In genomic region chr1:70221241-70222077, GRCh38 we compare ENCODE assay signal across 8 cellular contexts. TPM values are rescaled to one million over a fixed set of nuclear protein-coding genes. Genes with fewer than 3 reads are reported as not detected.
DNase-seq lines count a peak whose midpoint lies in the region; ATAC-seq and TF ChIP-seq lines count a peak whose summit lies in the region.

A gene with protein sequence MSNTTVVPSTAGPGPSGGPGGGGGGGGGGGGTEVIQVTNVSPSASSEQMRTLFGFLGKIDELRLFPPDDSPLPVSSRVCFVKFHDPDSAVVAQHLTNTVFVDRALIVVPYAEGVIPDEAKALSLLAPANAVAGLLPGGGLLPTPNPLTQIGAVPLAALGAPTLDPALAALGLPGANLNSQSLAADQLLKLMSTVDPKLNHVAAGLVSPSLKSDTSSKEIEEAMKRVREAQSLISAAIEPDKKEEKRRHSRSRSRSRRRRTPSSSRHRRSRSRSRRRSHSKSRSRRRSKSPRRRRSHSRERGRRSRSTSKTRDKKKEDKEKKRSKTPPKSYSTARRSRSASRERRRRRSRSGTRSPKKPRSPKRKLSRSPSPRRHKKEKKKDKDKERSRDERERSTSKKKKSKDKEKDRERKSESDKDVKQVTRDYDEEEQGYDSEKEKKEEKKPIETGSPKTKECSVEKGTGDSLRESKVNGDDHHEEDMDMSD (plus strand): TSS chr1:70221380. CDS start chr1:70221637, 257 bp downstream.

- H3K79me2 ChIP-seq in PC-9 (ENCODE audit: low read depth), result peaks cover 83% of the 10 kb centered on the region

- peak within 1 kb of the TSS; percentile 99 for H3K27ac Mint-ChIP-seq in activated T-cell treated with anti-CD3 and anti-CD28 coated beads, Interleukin-2, amount 50 U/mL, for 24 hours

- H3K27me3 Mint-ChIP-seq in activated T-cell treated with anti-CD3 and anti-CD28 coated beads, Interleukin-2, amount 50 U/mL, for 24 hours, result no peaks in the 10 kb centered on the region

- H3K27ac ChIP-seq in PC-9, result peak within 1 kb of the TSS; percentile 93
- H3K27ac ChIP-seq in esophagus (ENCODE audit: low read depth in 2 of 2, low read length in 1 of 2), result peak within 1 kb of the TSS; percentile 99
- peak within 1 kb of the TSS; percentile 86 for H3K27ac ChIP-seq in muscle layer of colon (ENCODE audit: low read depth, low read length)

- H3K9me3 Mint-ChIP-seq in activated T-cell treated with anti-CD3 and anti-CD28 coated beads, Interleukin-2, amount 50 U/mL, for 24 hours, result no peaks in the 10 kb centered on the region

- POLR2A ChIA-PET in PC-9 (lab: Charles Lee; ENCODE audit: unreplicated experiment), result interaction anchor here (0.5 to 1.0 kb wide), 5 partner anchors 15 to 1523 kb away, joined by 6 to 9 read pairs (median 6); partner anchors contain the start of gene ZRANB2

- peaks cover 72% of the 10 kb centered on the region for H3K36me3 Mint-ChIP-seq in activated T-cell treated with anti-CD3 and anti-CD28 coated beads, Interleukin-2, amount 50 U/mL, for 24 hours (ENCODE audit: low read depth)

- no peaks in the 10 kb centered on the region for H3K9me3 ChIP-seq in PC-9 (ENCODE audit: insufficient read depth, low read depth)
- H3K9me3 ChIP-seq in esophagus (ENCODE audit: control insufficient read depth in 2 of 2, insufficient read depth in 1 of 2, low read depth in 1 of 2, low read length in 1 of 2), result no peaks in the 10 kb centered on the region
- no peaks in the 10 kb centered on the region for H3K9me3 ChIP-seq in muscle layer of colon (ENCODE audit: low read length)

- H3K4me3 ChIP-seq in PC-9 (peak within 1 kb of the TSS; percentile 66), esophagus (ENCODE audit: low read depth in 1 of 2, low read length in 2 of 2) (peak within 1 kb of the TSS; percentile 88 to 89), muscle layer of colon (ENCODE audit: low read depth in 1 of 2, low read length in 2 of 2) (peak within 1 kb of the TSS; percentile 63 to 73)

- WGBS in esophagus, 2 donors, result 0 to 1% methylated on average over 56 to 70 of the region's 70 CpGs

- peak within 1 kb of the TSS; percentile 81 for H3K9ac ChIP-seq in muscle layer of colon (ENCODE audit: low read length)

- H3K9me2 ChIP-seq in PC-9 (ENCODE audit: insufficient read depth), result no peaks in the 10 kb centered on the region

- peak within 1 kb of the TSS; percentile 89 for H3K4me2 ChIP-seq in PC-9

- H3K4me1 ChIP-seq in PC-9 (replicated peaks; ENCODE audit: insufficient read depth) (peaks cover 17% of the 10 kb centered on the region), esophagus (ENCODE audit: control insufficient read depth in 2 of 2, insufficient read depth in 2 of 2, low read length in 1 of 2) (no peaks in the 10 kb centered on the region), muscle layer of colon (ENCODE audit: insufficient read depth, low read length) (peaks cover 30% of the 10 kb centered on the region)

- H3K27me3 ChIP-seq in PC-9 (ENCODE audit: insufficient read depth, low read depth) (no peaks in the 10 kb centered on the region), esophagus (ENCODE audit: control insufficient read depth in 1 of 2, insufficient read depth in 2 of 2, low read length in 2 of 2) (no peaks in the 10 kb centered on the region), muscle layer of colon (ENCODE audit: control insufficient read depth in 1 of 2, insufficient read depth in 2 of 2, low read length in 2 of 2) (no peaks in the 10 kb centered on the region)

- peak within 1 kb of the TSS; percentile 96 for H3K4me3 Mint-ChIP-seq in activated T-cell treated with anti-CD3 and anti-CD28 coated beads, Interleukin-2, amount 50 U/mL, for 24 hours

- CTCF ChIA-PET in PC-9 (lab: Charles Lee), result interaction anchor here (0.7 kb wide), 1 partner anchor 174 kb away, joined by 3 read pairs; no protein-coding TSS in a partner anchor

- H3K4me1 Mint-ChIP-seq in activated T-cell treated with anti-CD3 and anti-CD28 coated beads, Interleukin-2, amount 50 U/mL, for 24 hours (ENCODE audit: low read depth), result peaks cover 47% of the 10 kb centered on the region

- BruUV-seq in PC-9 (replicated peaks; lab: Mats Ljungman, UMichigan), result TSS peak; percentile 47

- peaks cover 32% of the 10 kb centered on the region for H3F3A ChIP-seq in PC-9 (ENCODE audit: insufficient read depth, low read depth)

- intact Hi-C loops in PC-9 (cut with micrococcal nuclease; ENCODE audit: unreplicated experiment), result loop anchor here (1.0 to 2.0 kb wide), 2 partner anchors 16 to 189 kb away; partner anchors contain the start of genes CTH and LRRC40

- no peak for TF ChIP-seq RAD21 in Ishikawa (IDR thresholded peaks at IDR 0.05; ENCODE audit: low read depth)

- H2AFZ ChIP-seq in PC-9, result peak within 1 kb of the TSS; percentile 79

- TF ChIP-seq CTCF in PC-9 (conservative IDR thresholded peaks at IDR 0.05), result no peak

- TF ChIP-seq EP300 in Ishikawa (IDR thresholded peaks at IDR 0.05; ENCODE audit: borderline replicate concordance), result peak; percentile 46; the same call in 1 of the 2 replicates

- H4K20me1 ChIP-seq in PC-9 (ENCODE audit: insufficient read depth), result peaks cover 27% of the 10 kb centered on the region

- H3K36me3 ChIP-seq in PC-9 (ENCODE audit: low read depth) (peaks cover 28% of the 10 kb centered on the region), esophagus (ENCODE audit: control insufficient read depth in 2 of 2, insufficient read depth in 2 of 2, low read length in 1 of 2) (no peaks in the 10 kb centered on the region), muscle layer of colon (ENCODE audit: insufficient read depth, low read length) (peaks cover 14% of the 10 kb centered on the region)

- peak; percentile 95 for DNase-seq in DMS153 treated with DMSO at 0.1 percent for 48 hours (lab: John Stamatoyannopoulos, UW; ENCODE audit: unreplicated experiment)
- peak; percentile 82 to 97 for DNase-seq in PC-9
- peak; percentile 99 for DNase-seq in activated T-cell treated with anti-CD3 and anti-CD28 coated beads, Interleukin-2, amount 50 U/mL, for 24 hours
- DNase-seq in stimulated activated CD8-positive, alpha-beta memory T cell treated with anti-CD3 and anti-CD28 coated beads, Interleukin-7, amount 100 ng/mL, for 24 hours (ENCODE audit: low read depth), result peak; percentile 95

- ATAC-seq in GM21576 (IDR thresholded peaks at IDR 0.05; ENCODE audit: unreplicated experiment), result peak; percentile 92

TF ChIP-seq in Ishikawa, 13 proteins besides CTCF, POLR2A, EP300 and RAD21:
- TF ChIP-seq, protein P1, sequence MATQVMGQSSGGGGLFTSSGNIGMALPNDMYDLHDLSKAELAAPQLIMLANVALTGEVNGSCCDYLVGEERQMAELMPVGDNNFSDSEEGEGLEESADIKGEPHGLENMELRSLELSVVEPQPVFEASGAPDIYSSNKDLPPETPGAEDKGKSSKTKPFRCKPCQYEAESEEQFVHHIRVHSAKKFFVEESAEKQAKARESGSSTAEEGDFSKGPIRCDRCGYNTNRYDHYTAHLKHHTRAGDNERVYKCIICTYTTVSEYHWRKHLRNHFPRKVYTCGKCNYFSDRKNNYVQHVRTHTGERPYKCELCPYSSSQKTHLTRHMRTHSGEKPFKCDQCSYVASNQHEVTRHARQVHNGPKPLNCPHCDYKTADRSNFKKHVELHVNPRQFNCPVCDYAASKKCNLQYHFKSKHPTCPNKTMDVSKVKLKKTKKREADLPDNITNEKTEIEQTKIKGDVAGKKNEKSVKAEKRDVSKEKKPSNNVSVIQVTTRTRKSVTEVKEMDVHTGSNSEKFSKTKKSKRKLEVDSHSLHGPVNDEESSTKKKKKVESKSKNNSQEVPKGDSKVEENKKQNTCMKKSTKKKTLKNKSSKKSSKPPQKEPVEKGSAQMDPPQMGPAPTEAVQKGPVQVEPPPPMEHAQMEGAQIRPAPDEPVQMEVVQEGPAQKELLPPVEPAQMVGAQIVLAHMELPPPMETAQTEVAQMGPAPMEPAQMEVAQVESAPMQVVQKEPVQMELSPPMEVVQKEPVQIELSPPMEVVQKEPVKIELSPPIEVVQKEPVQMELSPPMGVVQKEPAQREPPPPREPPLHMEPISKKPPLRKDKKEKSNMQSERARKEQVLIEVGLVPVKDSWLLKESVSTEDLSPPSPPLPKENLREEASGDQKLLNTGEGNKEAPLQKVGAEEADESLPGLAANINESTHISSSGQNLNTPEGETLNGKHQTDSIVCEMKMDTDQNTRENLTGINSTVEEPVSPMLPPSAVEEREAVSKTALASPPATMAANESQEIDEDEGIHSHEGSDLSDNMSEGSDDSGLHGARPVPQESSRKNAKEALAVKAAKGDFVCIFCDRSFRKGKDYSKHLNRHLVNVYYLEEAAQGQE (IDR thresholded peaks at IDR 0.05; ENCODE audit: low read depth), result no peak
- TF ChIP-seq TAF1 (IDR thresholded peaks at IDR 0.05; ENCODE audit: low read depth) (peak; percentile 75), CEBPB (IDR thresholded peaks at IDR 0.05) (no peak), EGR1 (IDR thresholded peaks at IDR 0.05) (no peak), TEAD4 (IDR thresholded peaks at IDR 0.05) (peak; percentile 39; the same call in 1 of the 2 replicates), YY1 (IDR thresholded peaks at IDR 0.05; ENCODE audit: low read depth) (peak; percentile 47; the same call in 1 of the 2 replicates), FOXM1 (IDR thresholded peaks at IDR 0.05; ENCODE audit: borderline replicate concordance, low read depth) (no peak; the same call in 1 of the 2 replicates), CREB1 (IDR thresholded peaks at IDR 0.05; ENCODE audit: low read depth) (no peak; the same call in 1 of the 2 replicates), MAX (IDR thresholded peaks at IDR 0.05) (peak; percentile 94), TCF12 (IDR thresholded peaks at IDR 0.05; ENCODE audit: low read depth) (peak; percentile 68; the same call in 1 of the 2 replicates), USF1 (IDR thresholded peaks at IDR 0.05) (peak; percentile 37; the same call in 1 of the 2 replicates)

RNA-seq across cellular contexts. Expression of the gene that starts here (rescaled TPM):
- total RNA-seq in PC-9 (2021), result 153 and 199 TPM in 2 replicates
- 100 to 1,000 TPM in 1 of 2 donors, 10 to 100 TPM in 1; 71.5 to 131 TPM for polyA plus RNA-seq in esophagus

Comparison
In these comparisons a context has a peak if more than half of its experiments do, and no peak if none do; other contexts are left out.
1. Peak in every context shown above with its lines: DNase-seq, ATAC-seq, H3K4me3 ChIP-seq and H3K27ac ChIP-seq.